ENCODE assay signal across 20 cellular contexts in the genomic region with DNA sequence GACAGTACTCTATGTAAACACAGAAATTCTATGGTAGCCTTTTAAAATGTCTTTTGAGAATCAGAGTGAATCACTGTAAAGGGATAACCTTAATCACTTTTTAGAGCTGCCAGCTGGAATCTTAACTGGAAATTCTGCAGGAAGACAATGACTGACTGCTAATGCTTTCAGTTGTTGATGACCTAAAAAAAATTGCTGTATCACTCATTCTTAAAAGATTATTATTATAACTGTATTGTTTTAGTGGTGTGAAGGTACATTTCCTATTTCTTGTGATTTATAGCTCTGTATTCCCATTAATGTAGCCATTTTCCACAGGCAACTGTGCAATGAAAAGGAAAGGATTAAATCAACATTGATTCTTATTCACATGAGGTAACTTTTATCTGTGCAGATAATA.
DNase-seq lines count a peak whose midpoint lies in the region; FAIRE-seq lines count a peak whose summit lies in the region.
"Had no signal": no experiment of that assay in that cellular context is flagged by ENCODE, and none has a peak within 500 bp of the region (broad histone marks: within the 10 kb centered on the region; RNA-seq: fewer than 3 reads in every experiment).

No MANE protein-coding gene starts in this region.

- peak; percentile 9 for DNase-seq in NCI-H146 (lab: John Stamatoyannopoulos, UW)
- no peak for DNase-seq in NCI-H146 treated with DMSO at 0.1 percent for 48 hours (lab: John Stamatoyannopoulos, UW; ENCODE audit: unreplicated experiment)
- DNase-seq in LHCN-M2 (ENCODE audit: low read depth), result peak; percentile 34
- DNase-seq in amniotic epithelial cell (ENCODE audit: low read depth), result peak; percentile 16
- DNase-seq in iris pigment epithelial cell (ENCODE audit: low read depth), result peak; percentile 7
- no peak for DNase-seq in stimulated activated CD4-positive, alpha-beta T cell treated with anti-CD3 and anti-CD28 coated beads, Interleukin-4, amount 100 ng/mL, for 4 hours
- DNase-seq in GM19239 (ENCODE audit: insufficient read length, low spot score), result no peak
- DNase-seq: CD4-positive, CD25-positive, alpha-beta regulatory T cell; DMS153; DND-41; IMR-90; KG1; NCI-H1048; NCI-H1694; NCI-H2029 treated with DMSO at 0.1 percent for 48 hours; NCI-H2171 treated with DMSO at 0.1 percent for 48 hours; NCI-H446; NCI-H526; SHP77 had no signal

- FAIRE-seq in GM19239 (lab: Jason Lieb, UNC), result no peak
- FAIRE-seq: GM12892 had no signal

Comparison
In these comparisons a context has a peak if more than half of its experiments do, and no peak if none do; other contexts are left out.
1. DNase-seq: peak in NCI-H146 (single experiment), LHCN-M2 (single experiment), amniotic epithelial cell (single experiment) and iris pigment epithelial cell (single experiment); none in NCI-H146 treated with DMSO at 0.1 percent for 48 hours (single experiment), stimulated activated CD4-positive, alpha-beta T cell treated with anti-CD3 and anti-CD28 coated beads, Interleukin-4, amount 100 ng/mL, for 4 hours (0 of 2) and GM19239 (single experiment).